ENCODE assay signal across 11 cellular contexts in genomic region chr19:7748756-7749155, GRCh38. TPM values are rescaled to one million over a fixed set of nuclear protein-coding genes. Genes with fewer than 3 reads are reported as not detected.
DNase-seq lines count a peak whose midpoint lies in the region; ATAC-seq and TF ChIP-seq lines count a peak whose summit lies in the region.
"Had no signal": no experiment of that assay in that cellular context is flagged by ENCODE, and none has a peak within 500 bp of the region (broad histone marks: within the 10 kb centered on the region; RNA-seq: fewer than 3 reads in every experiment).

No MANE protein-coding gene starts in this region.

- DNase-seq in DND-41, result no peak
- peak; percentile 18 for DNase-seq in LHCN-M2 (ENCODE audit: low read depth)
- no peak for DNase-seq in WERI-Rb-1
- DNase-seq in left kidney (ENCODE audit: low read depth, low spot score), result peak; percentile 77
- DNase-seq in H4 (ENCODE audit: low spot score), result no peak
- DNase-seq in activated CD4-positive, alpha-beta memory T cell treated with anti-CD3 and anti-CD28 coated beads for 36 hours, result no peak
- DNase-seq in left lobe of liver (ENCODE audit: low spot score), result no peak
- DNase-seq: NCI-H1105 had no signal

- H3K27me3 ChIP-seq in DND-41 (ENCODE audit: insufficient read depth, low read length, poor library complexity), result no peaks in the 10 kb centered on the region
- H3K27me3 ChIP-seq in WERI-Rb-1 (ENCODE audit: insufficient read depth, low read depth, severe bottlenecking), result no peaks in the 10 kb centered on the region

- TF ChIP-seq CTCF in DND-41 (IDR thresholded peaks at IDR 0.05; ENCODE audit: borderline replicate concordance, extremely low read depth, low read length, poor library complexity, severe bottlenecking) (peak; percentile 20), WERI-Rb-1 (IDR thresholded peaks at IDR 0.05; ENCODE audit: low read depth, low read length) (peak; percentile 41; the same call in 1 of the 2 replicates)

- H3K4me3 ChIP-seq in DND-41 (ENCODE audit: low read depth in 1 of 2, low read length in 2 of 2), result no peak overlapping the region
- no peak overlapping the region for H3K4me3 ChIP-seq in WERI-Rb-1 (ENCODE audit: low read depth, low read length)

- ATAC-seq in DND-41 (ENCODE audit: insufficient read depth, low read depth), result no peak
- ATAC-seq in GM21381 (IDR thresholded peaks at IDR 0.05; ENCODE audit: unreplicated experiment), result no peak
- ATAC-seq in left lobe of liver, result no peak

- CTCF ChIA-PET in activated CD4-positive, alpha-beta memory T cell treated with anti-CD3 and anti-CD28 coated beads for 36 hours (lab: Charles Lee), result interaction anchor here (0.9 to 1.8 kb wide), 2 partner anchors 22 to 51 kb away, joined by 4 read pairs; no protein-coding TSS in a partner anchor

- no peaks in the 10 kb centered on the region for H3K79me2 ChIP-seq in DND-41 (ENCODE audit: insufficient read depth, low read length)

- no peak overlapping the region for H3K9ac ChIP-seq in DND-41 (ENCODE audit: low read depth, low read length)

- H3K36me3 ChIP-seq in DND-41 (ENCODE audit: insufficient read depth, low read length) (no peaks in the 10 kb centered on the region), WERI-Rb-1 (no peaks in the 10 kb centered on the region)

- H2AFZ ChIP-seq in DND-41 (ENCODE audit: low read depth, low read length), result no peak overlapping the region

- peaks cover 24% of the 10 kb centered on the region for H3K4me1 Mint-ChIP-seq in activated CD4-positive, alpha-beta memory T cell treated with anti-CD3 and anti-CD28 coated beads for 36 hours (ENCODE audit: low read depth)

- no peak overlapping the region for H3K27ac Mint-ChIP-seq in activated CD4-positive, alpha-beta memory T cell treated with anti-CD3 and anti-CD28 coated beads for 36 hours

- H3K4me2 ChIP-seq in DND-41 (ENCODE audit: insufficient read depth, low read length), result no peak overlapping the region

- H3K36me3 Mint-ChIP-seq in activated CD4-positive, alpha-beta memory T cell treated with anti-CD3 and anti-CD28 coated beads for 36 hours, result no peaks in the 10 kb centered on the region

- intact Hi-C loops in activated CD4-positive, alpha-beta memory T cell treated with anti-CD3 and anti-CD28 coated beads for 36 hours (cut with micrococcal nuclease), result no loop called here

- H3K27ac ChIP-seq in DND-41 (ENCODE audit: low read length), result no peak overlapping the region
- no peak overlapping the region for H3K27ac ChIP-seq in WERI-Rb-1

- H4K20me1 ChIP-seq in DND-41 (ENCODE audit: insufficient read depth, low read length), result no peaks in the 10 kb centered on the region

- H3K4me3 Mint-ChIP-seq in activated CD4-positive, alpha-beta memory T cell treated with anti-CD3 and anti-CD28 coated beads for 36 hours, result no peak overlapping the region

- H3K27me3 Mint-ChIP-seq in activated CD4-positive, alpha-beta memory T cell treated with anti-CD3 and anti-CD28 coated beads for 36 hours, result peaks cover 29% of the 10 kb centered on the region

- POLR2A ChIA-PET in activated CD4-positive, alpha-beta memory T cell treated with anti-CD3 and anti-CD28 coated beads for 36 hours (lab: Charles Lee), result no interaction called here

- H3K4me1 ChIP-seq in DND-41 (ENCODE audit: insufficient read depth, low read length), result no peaks in the 10 kb centered on the region

- peaks cover 24% of the 10 kb centered on the region for H3K9me3 Mint-ChIP-seq in activated CD4-positive, alpha-beta memory T cell treated with anti-CD3 and anti-CD28 coated beads for 36 hours

- H3K9me3 ChIP-seq in DND-41 (ENCODE audit: insufficient read depth, low read length, severe bottlenecking) (no peaks in the 10 kb centered on the region), WERI-Rb-1 (ENCODE audit: severe bottlenecking) (peaks cover 3% of the 10 kb centered on the region)

RNA-seq across cellular contexts. Expression of gene CD209, which starts 1.4 kb away (rescaled TPM):
- total RNA-seq in LHCN-M2 (2014; rRNA removed) (not detected in 2 replicates), left lobe of liver (1.2 TPM)
- polyA plus RNA-seq in LHCN-M2 (2012), result not detected
- total RNA-seq in H4 (2014; rRNA removed; shearing (Covaris generic)), result 0.10 TPM in 1 of 2 replicates, not detected in the other
- not detected for total RNA-seq in activated CD4-positive, alpha-beta memory T cell treated with anti-CD3 and anti-CD28 coated beads for 36 hours
- total RNA-seq: chondrocyte had no signal

RNA-seq across cellular contexts. Expression of gene CLEC4M, which starts 14.3 kb away (rescaled TPM):
- total RNA-seq in LHCN-M2 (2014; rRNA removed) (not detected in 2 replicates), left lobe of liver (13.2 TPM)
- polyA plus RNA-seq in LHCN-M2 (2012), result not detected
- total RNA-seq in H4 (2014; rRNA removed; shearing (Covaris generic)), result not detected in 2 replicates
- total RNA-seq in activated CD4-positive, alpha-beta memory T cell treated with anti-CD3 and anti-CD28 coated beads for 36 hours, result not detected
- total RNA-seq: chondrocyte, mesenteric fat pad had no signal

RNA-seq across cellular contexts. Expression of gene CLEC4G, which starts 16.8 kb away (rescaled TPM):
- total RNA-seq in LHCN-M2 (2014; rRNA removed), result not detected in 2 replicates
- polyA plus RNA-seq in LHCN-M2 (2012), result not detected
- total RNA-seq in H4 (2014; rRNA removed; shearing (Covaris generic)), result not detected in 2 replicates
- total RNA-seq in activated CD4-positive, alpha-beta memory T cell treated with anti-CD3 and anti-CD28 coated beads for 36 hours, result not detected
- total RNA-seq in left lobe of liver, result 34.3 TPM
- total RNA-seq: chondrocyte had no signal

RNA-seq across cellular contexts. Expression of gene FCER2, which starts 46.8 kb away (rescaled TPM):
- not detected in 2 replicates for total RNA-seq in LHCN-M2 (2014; rRNA removed)
- polyA plus RNA-seq in LHCN-M2 (2012), result not detected
- not detected in 2 replicates for total RNA-seq in H4 (2014; rRNA removed; shearing (Covaris generic))
- total RNA-seq in activated CD4-positive, alpha-beta memory T cell treated with anti-CD3 and anti-CD28 coated beads for 36 hours, result 1 to 10 TPM; 3.5 to 4.1 TPM
- total RNA-seq in left lobe of liver, result 0.45 TPM
- total RNA-seq: chondrocyte had no signal

Comparison
In these comparisons a context has a peak if more than half of its experiments do, and no peak if none do; other contexts are left out.
1. DNase-seq: peak in LHCN-M2 (single experiment) and left kidney (single experiment); none in DND-41 (single experiment), WERI-Rb-1 (single experiment), H4 (single experiment), activated CD4-positive, alpha-beta memory T cell treated with anti-CD3 and anti-CD28 coated beads for 36 hours (single experiment) and left lobe of liver (single experiment).
2. RNA of gene CLEC4M, which starts 14.3 kb away (total RNA-seq): 13.2 TPM in left lobe of liver (single experiment); not detected in LHCN-M2, not detected in H4 and not detected in activated CD4-positive, alpha-beta memory T cell treated with anti-CD3 and anti-CD28 coated beads for 36 hours; every median in the first group is over 10 times any median in the second.
3. RNA of gene CLEC4G, which starts 16.8 kb away (total RNA-seq): 34.3 TPM in left lobe of liver (single experiment); not detected in LHCN-M2, not detected in H4 and not detected in activated CD4-positive, alpha-beta memory T cell treated with anti-CD3 and anti-CD28 coated beads for 36 hours; every median in the first group is over 10 times any median in the second.